Comparison of ENCODE assay signal across 30 cellular contexts in the genomic region with DNA sequence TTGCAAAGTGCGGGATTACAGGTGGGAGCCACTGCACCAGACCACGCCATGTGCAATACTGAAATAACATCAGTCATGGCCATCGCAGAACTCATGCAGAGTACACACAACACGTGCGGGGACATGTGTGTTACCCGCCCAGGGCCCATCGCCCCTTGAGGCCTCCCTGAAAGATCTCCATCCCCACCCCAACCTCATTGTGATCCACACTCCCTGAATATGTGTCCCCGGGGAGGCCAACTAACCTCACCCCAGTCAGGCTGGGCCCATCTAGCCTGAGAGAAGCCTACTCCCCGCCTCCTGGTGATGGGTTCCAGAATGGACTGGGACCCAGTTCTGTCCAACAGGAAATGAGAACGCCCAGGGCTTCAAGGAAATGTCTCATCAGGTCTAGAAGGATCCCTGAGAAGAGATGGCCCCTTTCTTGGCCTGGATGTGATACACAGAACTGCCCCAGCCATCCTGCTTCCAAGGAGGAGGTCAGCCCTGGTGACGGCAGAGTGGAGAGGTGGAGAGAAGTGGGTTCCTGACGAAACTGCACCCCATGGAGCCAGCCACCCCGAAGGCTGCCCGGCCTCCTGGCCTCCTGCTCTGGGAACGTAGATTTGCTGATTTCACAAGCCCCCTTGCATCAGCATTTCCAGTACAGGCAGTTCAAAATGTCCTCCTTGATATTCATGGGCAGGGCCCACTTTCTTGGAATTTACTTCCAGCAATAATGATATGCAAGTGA. TPM values are rescaled to one million over a fixed set of nuclear protein-coding genes. Genes with fewer than 3 reads are reported as not detected.
"Had no signal": no experiment of that assay in that cellular context is flagged by ENCODE, and none has a peak within 500 bp of the region (broad histone marks: within the 10 kb centered on the region; RNA-seq: fewer than 3 reads in every experiment).

No MANE protein-coding gene starts in this region.

- H3K36me3 ChIP-seq: ascending aorta, cardiac muscle cell, heart right ventricle, left lung, neutrophil, ovary, suprapubic skin, tibial artery had no signal

- H3K9me3 ChIP-seq: ascending aorta, heart right ventricle, left lung, neutrophil, ovary, psoas muscle, suprapubic skin, tibial artery had no signal

- H3K27ac ChIP-seq: ascending aorta, cardiac muscle cell, foreskin keratinocyte, heart right ventricle, left lung, neutrophil, ovary, psoas muscle, suprapubic skin, tibial artery had no signal

- H3K4me2 ChIP-seq: smooth muscle cell had no signal

- H3K4me1 ChIP-seq: ascending aorta, psoas muscle had no signal

- DNase-seq: activated CD4-positive, alpha-beta memory T cell treated with anti-CD3 and anti-CD28 coated beads, Interleukin-2, amount 10 ng/mL, durations not matched to agents 7 days and 5 days; activated CD4-positive, alpha-beta T cell treated with anti-CD3 and anti-CD28 coated beads for 1 hour; activated CD4-positive, alpha-beta T cell treated with anti-CD3 and anti-CD28 coated beads, Interleukin-2, amount 10 ng/mL, durations not matched to agents 7 days and 5 days; activated CD8-positive, alpha-beta memory T cell treated with anti-CD3 and anti-CD28 coated beads, Interleukin-2, amount 50 U/mL, for 48 hours; activated gamma-delta T cell; activated naive CD4-positive, alpha-beta T cell treated with anti-CD3 and anti-CD28 coated beads, Interleukin-2, amount 10 ng/mL, durations not matched to agents 7 days and 5 days; activated naive CD8-positive, alpha-beta T cell treated with anti-CD3 and anti-CD28 coated beads, Interleukin-2, amount 10 ng/mL, durations not matched to agents 7 days and 5 days; activated T-cell treated with anti-CD3 and anti-CD28 coated beads, Interleukin-2, amount 50 U/mL, for 24 hours; foreskin keratinocyte; heart right ventricle; kidney glomerular epithelial cell; left lung; naive B cell; ovary; psoas muscle; stimulated activated CD4-positive, alpha-beta T cell treated with anti-CD3 and anti-CD28 coated beads, Interleukin-15, amount 100 ng/mL, for 24 hours; stimulated activated CD4-positive, alpha-beta T cell treated with anti-CD3 and anti-CD28 coated beads, Interleukin-2, amount 100 ng/mL, for 24 hours; stimulated activated naive B cell treated with anti-CD40 and anti-IgM and Interleukin-4, amounts not matched to agents 10 μg/mL and 1 μg/mL and 100 μg/mL, for 72 hours; T-helper 17 cell; tibial artery had no signal

- ATAC-seq: esophagus mucosa; foreskin keratinocyte; heart right ventricle; left lung; psoas muscle; stimulated activated naive B cell treated with anti-CD40 and anti-IgM and Interleukin-4, amounts not matched to agents 10 μg/mL and 1 μg/mL and 100 μg/mL, for 72 hours; T-helper 17 cell; WTC11 had no signal

- H3K4me3 ChIP-seq: ascending aorta, cardiac muscle cell, heart right ventricle, left lung, lung, ovary, psoas muscle, smooth muscle cell, suprapubic skin, tibial artery had no signal

- H3K27me3 ChIP-seq: ascending aorta, cardiac muscle cell, foreskin keratinocyte, ovary, suprapubic skin had no signal

RNA-seq across cellular contexts. Expression of a gene that starts 22.5 kb away (rescaled TPM):
- total RNA-seq: activated CD4-positive, alpha-beta memory T cell treated with anti-CD3 and anti-CD28 coated beads, Interleukin-2, amount 10 ng/mL, durations not matched to agents 7 days and 5 days; activated CD4-positive, alpha-beta T cell treated with anti-CD3 and anti-CD28 coated beads, Interleukin-2, amount 10 ng/mL, durations not matched to agents 7 days and 5 days; activated naive CD8-positive, alpha-beta T cell treated with anti-CD3 and anti-CD28 coated beads, Interleukin-2, amount 10 ng/mL, durations not matched to agents 7 days and 5 days; ascending aorta; cardiac muscle cell; cerebellum; foreskin keratinocyte; heart right ventricle; left lung; lung; ovary; psoas muscle; smooth muscle cell; suprapubic skin; T-helper 17 cell; ureter; WTC11 had no signal
- polyA plus RNA-seq: cardiac muscle cell, foreskin keratinocyte, heart right ventricle, ovary, psoas muscle, smooth muscle cell had no signal

RNA-seq across cellular contexts. Expression of a gene that starts 24.6 kb away (rescaled TPM):
- total RNA-seq: activated CD4-positive, alpha-beta memory T cell treated with anti-CD3 and anti-CD28 coated beads, Interleukin-2, amount 10 ng/mL, durations not matched to agents 7 days and 5 days; activated CD4-positive, alpha-beta T cell treated with anti-CD3 and anti-CD28 coated beads, Interleukin-2, amount 10 ng/mL, durations not matched to agents 7 days and 5 days; activated naive CD8-positive, alpha-beta T cell treated with anti-CD3 and anti-CD28 coated beads, Interleukin-2, amount 10 ng/mL, durations not matched to agents 7 days and 5 days; ascending aorta; cardiac muscle cell; cerebellum; foreskin keratinocyte; heart right ventricle; left lung; psoas muscle; smooth muscle cell; suprapubic skin; T-helper 17 cell; ureter; WTC11 had no signal
- polyA plus RNA-seq: cardiac muscle cell, foreskin keratinocyte, heart right ventricle, psoas muscle had no signal
